Comparison of ENCODE assay signal across 18 cellular contexts in genomic region chr13:43061496-43062280, GRCh38. TPM values are rescaled to one million over a fixed set of nuclear protein-coding genes. Genes with fewer than 3 reads are reported as not detected.
DNase-seq lines count a peak whose midpoint lies in the region; ATAC-seq and TF ChIP-seq lines count a peak whose summit lies in the region.
"Had no signal": no experiment of that assay in that cellular context is flagged by ENCODE, and none has a peak within 500 bp of the region (broad histone marks: within the 10 kb centered on the region; RNA-seq: fewer than 3 reads in every experiment).

No MANE protein-coding gene starts in this region.

- POLR2A ChIA-PET in activated CD8-positive, alpha-beta T cell treated with anti-CD3 and anti-CD28 coated beads for 36 hours (lab: Charles Lee): no interaction called here
- POLR2A ChIA-PET in activated CD8-positive, alpha-beta T cell treated with anti-CD3 and anti-CD28 coated beads, Interleukin-2, amount 10 ng/mL, durations not matched to agents 7 days and 5 days (lab: Charles Lee): no interaction called here
- POLR2A ChIA-PET in Caco-2 (lab: Charles Lee): interaction anchor here (0.7 to 1.4 kb wide), 2 partner anchors 70 to 94 kb away, joined by 3 read pairs; partner anchors contain the start of gene EPSTI1

- peaks cover 14% of the 10 kb centered on the region for H3K36me3 Mint-ChIP-seq in activated CD8-positive, alpha-beta T cell treated with anti-CD3 and anti-CD28 coated beads for 36 hours (ENCODE audit: low read depth)
- H3K36me3 Mint-ChIP-seq in activated CD8-positive, alpha-beta T cell treated with anti-CD3 and anti-CD28 coated beads, Interleukin-2, amount 10 ng/mL, durations not matched to agents 7 days and 5 days (ENCODE audit: low read depth): peaks cover 18% of the 10 kb centered on the region
- H3K36me3 Mint-ChIP-seq in Caco-2 (ENCODE audit: insufficient read depth, unreplicated experiment): peaks cover 40% of the 10 kb centered on the region
- peaks cover 20% of the 10 kb centered on the region for H3K36me3 Mint-ChIP-seq in activated naive CD8-positive, alpha-beta T cell
- H3K36me3 Mint-ChIP-seq in nephron (ENCODE audit: low read depth): peaks cover 51% of the 10 kb centered on the region

- H3K9me3 Mint-ChIP-seq in activated CD8-positive, alpha-beta T cell treated with anti-CD3 and anti-CD28 coated beads for 36 hours: no peaks in the 10 kb centered on the region
- H3K9me3 Mint-ChIP-seq in activated CD8-positive, alpha-beta T cell treated with anti-CD3 and anti-CD28 coated beads, Interleukin-2, amount 10 ng/mL, durations not matched to agents 7 days and 5 days (ENCODE audit: insufficient read depth): no peaks in the 10 kb centered on the region
- no peaks in the 10 kb centered on the region for H3K9me3 Mint-ChIP-seq in Caco-2 (ENCODE audit: unreplicated experiment)
- no peaks in the 10 kb centered on the region for H3K9me3 Mint-ChIP-seq in activated naive CD8-positive, alpha-beta T cell (ENCODE audit: low read depth)
- peaks cover 3% of the 10 kb centered on the region for H3K9me3 Mint-ChIP-seq in nephron
- H3K9me3 Mint-ChIP-seq: natural killer cell treated with Interleukin-12 subunit alpha and Interleukin-12 subunit beta and Interleukin-15 and Interleukin-18, amount 100 ng/mL, for 72 hours had no signal

- H3K4me1 Mint-ChIP-seq in activated CD8-positive, alpha-beta T cell treated with anti-CD3 and anti-CD28 coated beads for 36 hours (ENCODE audit: low read depth): peaks cover 50% of the 10 kb centered on the region
- peaks cover 33% of the 10 kb centered on the region for H3K4me1 Mint-ChIP-seq in activated CD8-positive, alpha-beta T cell treated with anti-CD3 and anti-CD28 coated beads, Interleukin-2, amount 10 ng/mL, durations not matched to agents 7 days and 5 days (ENCODE audit: low read depth)
- H3K4me1 Mint-ChIP-seq in Caco-2 (ENCODE audit: low read depth, unreplicated experiment) (peaks cover 40% of the 10 kb centered on the region), nephron (peaks cover 30% of the 10 kb centered on the region)
- H3K4me1 Mint-ChIP-seq in activated naive CD8-positive, alpha-beta T cell (ENCODE audit: low read depth): peaks cover 58% of the 10 kb centered on the region

- intact Hi-C loops in activated CD8-positive, alpha-beta T cell treated with anti-CD3 and anti-CD28 coated beads for 36 hours (cut with micrococcal nuclease): no loop called here
- intact Hi-C loops in Caco-2 (cut with micrococcal nuclease; ENCODE audit: unreplicated experiment) (no loop called here), heart right ventricle (cut with DNase I) (no loop called here)

- peak; percentile 36 for DNase-seq in activated CD8-positive, alpha-beta T cell treated with anti-CD3 and anti-CD28 coated beads for 36 hours
- DNase-seq in activated CD8-positive, alpha-beta T cell treated with anti-CD3 and anti-CD28 coated beads, Interleukin-2, amount 10 ng/mL, durations not matched to agents 7 days and 5 days: no peak
- DNase-seq in Caco-2 (no peak), NCI-H82 (lab: John Stamatoyannopoulos, UW) (no peak), heart right ventricle (no peak), NCI-H1436 (lab: John Stamatoyannopoulos, UW) (no peak)
- DNase-seq: ACHN, erythroblast, left cardiac atrium, NCI-H2029, NCI-H446, T-helper 17 cell, WERI-Rb-1 had no signal

- TF ChIP-seq CTCF in activated CD8-positive, alpha-beta T cell treated with anti-CD3 and anti-CD28 coated beads for 36 hours (IDR thresholded peaks at IDR 0.05): no peak
- TF ChIP-seq CTCF in Caco-2 (IDR thresholded peaks at IDR 0.05; ENCODE audit: insufficient read depth in 1 of 2, low read depth in 1 of 2, low read length in 1 of 2, severe bottlenecking in 1 of 2, unreplicated experiment in 1 of 2) (no peak), nephron (IDR thresholded peaks at IDR 0.05; ENCODE audit: unreplicated experiment in 3 of 3) (no peak), heart right ventricle (IDR thresholded peaks at IDR 0.05) (no peak)

- H3K27ac ChIP-seq in heart right ventricle: no peak overlapping the region
- H3K27ac ChIP-seq: C4-2B, WERI-Rb-1 had no signal

- 91% methylated on average over 5 of the region's 5 CpGs for WGBS in heart right ventricle, 2 donors

- H3K9me3 ChIP-seq in Caco-2: 0 out of 2 replicates have a peak, but pooled peaks cover 2% of the 10 kb centered on the region
- peaks cover 0 to 8% (median 0%) of the 10 kb centered on the region in 11 donors for H3K9me3 ChIP-seq in heart right ventricle

- peak; percentile 84 for ATAC-seq in activated CD8-positive, alpha-beta T cell treated with anti-CD3 and anti-CD28 coated beads for 36 hours
- no peak for ATAC-seq in activated CD8-positive, alpha-beta T cell treated with anti-CD3 and anti-CD28 coated beads, Interleukin-2, amount 10 ng/mL, durations not matched to agents 7 days and 5 days
- no peak for ATAC-seq in heart right ventricle
- ATAC-seq: K562; natural killer cell treated with Interleukin-12 subunit alpha and Interleukin-12 subunit beta and Interleukin-15 and Interleukin-18, amount 100 ng/mL, for 72 hours; T-helper 17 cell had no signal

- peak overlapping the region; percentile 4 for H3K27ac Mint-ChIP-seq in activated CD8-positive, alpha-beta T cell treated with anti-CD3 and anti-CD28 coated beads for 36 hours
- H3K27ac Mint-ChIP-seq in activated CD8-positive, alpha-beta T cell treated with anti-CD3 and anti-CD28 coated beads, Interleukin-2, amount 10 ng/mL, durations not matched to agents 7 days and 5 days: no peak overlapping the region
- peak overlapping the region; percentile 40 for H3K27ac Mint-ChIP-seq in Caco-2 (ENCODE audit: unreplicated experiment)
- peak overlapping the region; percentile 91 for H3K27ac Mint-ChIP-seq in activated naive CD8-positive, alpha-beta T cell
- peak overlapping the region; percentile 37 to 77 (median 68) for H3K27ac Mint-ChIP-seq in nephron
- H3K27ac Mint-ChIP-seq: natural killer cell treated with Interleukin-12 subunit alpha and Interleukin-12 subunit beta and Interleukin-15 and Interleukin-18, amount 100 ng/mL, for 72 hours had no signal

- no TSS peak for BruUV-seq in Caco-2 (replicated peaks; lab: Mats Ljungman, UMichigan)

- CTCF ChIA-PET in activated CD8-positive, alpha-beta T cell treated with anti-CD3 and anti-CD28 coated beads for 36 hours (lab: Charles Lee): no interaction called here
- CTCF ChIA-PET in activated CD8-positive, alpha-beta T cell treated with anti-CD3 and anti-CD28 coated beads, Interleukin-2, amount 10 ng/mL, durations not matched to agents 7 days and 5 days (lab: Charles Lee): no interaction called here
- CTCF ChIA-PET in Caco-2 (lab: Charles Lee): interaction anchor here (0.9 kb wide), 1 partner anchor 93 kb away, joined by 3 read pairs; no protein-coding TSS in a partner anchor

- no peaks in the 10 kb centered on the region for H3K36me3 ChIP-seq in Caco-2 (ENCODE audit: control insufficient read depth, insufficient read depth, low read length)
- peaks cover 0 to 13% (median 0%) of the 10 kb centered on the region in 9 donors for H3K36me3 ChIP-seq in heart right ventricle
- H3K36me3 ChIP-seq: WERI-Rb-1 had no signal

- H3K27me3 ChIP-seq in Caco-2 (replicated peaks; ENCODE audit: control insufficient read depth, insufficient read depth, low read length): no peaks in the 10 kb centered on the region
- H3K27me3 ChIP-seq in heart right ventricle: no peaks in the 10 kb centered on the region

- no peaks in the 10 kb centered on the region for H3K27me3 Mint-ChIP-seq in activated CD8-positive, alpha-beta T cell treated with anti-CD3 and anti-CD28 coated beads for 36 hours
- H3K27me3 Mint-ChIP-seq in activated CD8-positive, alpha-beta T cell treated with anti-CD3 and anti-CD28 coated beads, Interleukin-2, amount 10 ng/mL, durations not matched to agents 7 days and 5 days (ENCODE audit: low read depth): no peaks in the 10 kb centered on the region
- H3K27me3 Mint-ChIP-seq in Caco-2 (ENCODE audit: insufficient read depth, unreplicated experiment): no peaks in the 10 kb centered on the region
- no peaks in the 10 kb centered on the region for H3K27me3 Mint-ChIP-seq in activated naive CD8-positive, alpha-beta T cell
- no peaks in the 10 kb centered on the region for H3K27me3 Mint-ChIP-seq in nephron (ENCODE audit: low read depth)
- H3K27me3 Mint-ChIP-seq: natural killer cell treated with Interleukin-12 subunit alpha and Interleukin-12 subunit beta and Interleukin-15 and Interleukin-18, amount 100 ng/mL, for 72 hours; T-helper 17 cell had no signal

- no peak overlapping the region for H3K4me3 ChIP-seq in Caco-2 (ENCODE audit: low read depth, low read length)
- no peak overlapping the region for H3K4me3 ChIP-seq in heart right ventricle
- H3K4me3 ChIP-seq: K562 had no signal

- peaks cover 73% of the 10 kb centered on the region for H3K4me1 ChIP-seq in Caco-2
- peaks cover 6 to 40% (median 31%) of the 10 kb centered on the region in 9 donors for H3K4me1 ChIP-seq in heart right ventricle

- no peak overlapping the region for H3K4me3 Mint-ChIP-seq in activated CD8-positive, alpha-beta T cell treated with anti-CD3 and anti-CD28 coated beads for 36 hours
- H3K4me3 Mint-ChIP-seq in activated CD8-positive, alpha-beta T cell treated with anti-CD3 and anti-CD28 coated beads, Interleukin-2, amount 10 ng/mL, durations not matched to agents 7 days and 5 days: no peak overlapping the region
- H3K4me3 Mint-ChIP-seq in Caco-2 (ENCODE audit: unreplicated experiment): peak overlapping the region; percentile 47
- H3K4me3 Mint-ChIP-seq in activated naive CD8-positive, alpha-beta T cell: peak overlapping the region; percentile 46
- no peak overlapping the region for H3K4me3 Mint-ChIP-seq in nephron
- H3K4me3 Mint-ChIP-seq: natural killer cell treated with Interleukin-12 subunit alpha and Interleukin-12 subunit beta and Interleukin-15 and Interleukin-18, amount 100 ng/mL, for 72 hours; T-helper 17 cell had no signal

RNA-seq across cellular contexts. Expression of gene DNAJC15, which starts 38.3 kb away (rescaled TPM):
- total RNA-seq in activated CD8-positive, alpha-beta T cell treated with anti-CD3 and anti-CD28 coated beads for 36 hours: 10 to 100 TPM in 1 of 2 experiments, 1 to 10 TPM in 1; 8.9 to 10.6 TPM
- total RNA-seq in activated CD8-positive, alpha-beta T cell treated with anti-CD3 and anti-CD28 coated beads, Interleukin-2, amount 10 ng/mL, durations not matched to agents 7 days and 5 days: 10 to 100 TPM; 12.3 to 14.2 TPM
- total RNA-seq in Caco-2 (2022) (71.0 and 72.2 TPM in 2 replicates), heart right ventricle (10 to 100 TPM; 16.7 to 32.1 (median 28.1) TPM)
- polyA plus RNA-seq in heart right ventricle: 10 to 100 TPM; 14.4 to 36.7 TPM

Comparison
In these comparisons a context has a peak if more than half of its experiments do, and no peak if none do; other contexts are left out.
1. H3K4me3 Mint-ChIP-seq: peak in Caco-2 (single experiment) and activated naive CD8-positive, alpha-beta T cell (single experiment); none in activated CD8-positive, alpha-beta T cell treated with anti-CD3 and anti-CD28 coated beads for 36 hours (single experiment), activated CD8-positive, alpha-beta T cell treated with anti-CD3 and anti-CD28 coated beads, Interleukin-2, amount 10 ng/mL, durations not matched to agents 7 days and 5 days (single experiment) and nephron (0 of 3).